ENCODE assay signal across 8 cellular contexts in genomic region chr20:834151-834747, GRCh38. TPM values are rescaled to one million over a fixed set of nuclear protein-coding genes. Genes with fewer than 3 reads are reported as not detected.
DNase-seq lines count a peak whose midpoint lies in the region; ATAC-seq and TF ChIP-seq lines count a peak whose summit lies in the region.

No MANE protein-coding gene starts in this region.

- no peak overlapping the region for H3K23ac ChIP-seq in mesendoderm (ENCODE audit: low read length)

- H3K4me3 Mint-ChIP-seq in CD4-positive, CD25-positive, alpha-beta regulatory T cell, result peak overlapping the region; percentile 91 to 96 (median 93)

- H3K4me1 ChIP-seq in CD4-positive, CD25-positive, alpha-beta regulatory T cell (ENCODE audit: control insufficient read depth, insufficient read depth, low read length, poor library complexity, severe bottlenecking), result peaks cover 51% of the 10 kb centered on the region
- H3K4me1 ChIP-seq in breast epithelium (peaks cover 0 to 7% of the 10 kb centered on the region in 2 donors), mesendoderm (ENCODE audit: control insufficient read depth, low read depth, low read length) (peaks cover 2% of the 10 kb centered on the region)

- H3K4ac ChIP-seq in mesendoderm (ENCODE audit: low read depth, low read length), result no peak overlapping the region

- H4K5ac ChIP-seq in mesendoderm (ENCODE audit: low read length), result no peak overlapping the region

- no peaks in the 10 kb centered on the region for H3K9me3 ChIP-seq in CD4-positive, CD25-positive, alpha-beta regulatory T cell (ENCODE audit: control insufficient read depth in 2 of 2, low read length in 2 of 2)
- H3K9me3 ChIP-seq in breast epithelium, result peaks cover 5 to 7% of the 10 kb centered on the region in 2 donors

- H3K36me3 ChIP-seq in CD4-positive, CD25-positive, alpha-beta regulatory T cell (ENCODE audit: control insufficient read depth, insufficient read depth, low read length), result peaks cover 4% of the 10 kb centered on the region
- H3K36me3 ChIP-seq in breast epithelium, result no peaks in the 10 kb centered on the region
- H3K36me3 ChIP-seq in mesendoderm (ENCODE audit: control insufficient read depth, insufficient read depth, low read length), result no peaks in the 10 kb centered on the region

- peak overlapping the region in 2 of 3 donors; percentile 91 to 93 for H3K27ac Mint-ChIP-seq in CD4-positive, CD25-positive, alpha-beta regulatory T cell

- peak overlapping the region; percentile 80 for H3K4me3 ChIP-seq in CD4-positive, CD25-positive, alpha-beta regulatory T cell (ENCODE audit: low read depth, low read length)
- peak overlapping the region; percentile 69 to 92 (median 92) for H3K4me3 ChIP-seq in breast epithelium
- H3K4me3 ChIP-seq in mesendoderm (ENCODE audit: low read length), result peak overlapping the region; percentile 47

- no peaks in the 10 kb centered on the region for H3K27me3 ChIP-seq in CD4-positive, CD25-positive, alpha-beta regulatory T cell (ENCODE audit: control insufficient read depth, insufficient read depth, low read length)
- H3K27me3 ChIP-seq in breast epithelium, result no peaks in the 10 kb centered on the region
- no peaks in the 10 kb centered on the region for H3K27me3 ChIP-seq in mesendoderm (ENCODE audit: insufficient read depth, low read length, poor library complexity)

- TF ChIP-seq CTCF in breast epithelium (IDR thresholded peaks at IDR 0.05), result no peak

- H2BK15ac ChIP-seq in mesendoderm (replicated peaks; ENCODE audit: low read depth), result no peak overlapping the region

- no peaks in the 10 kb centered on the region for H3K79me1 ChIP-seq in mesendoderm (ENCODE audit: low read length)

- H3K27me3 Mint-ChIP-seq in CD4-positive, CD25-positive, alpha-beta regulatory T cell, result no peaks in the 10 kb centered on the region

- H2AK5ac ChIP-seq in mesendoderm (ENCODE audit: low read length), result no peak overlapping the region

- intact Hi-C loops in breast epithelium (cut with DNase I; ENCODE audit: low total_unique reads), result no loop called here

- H3K9me3 Mint-ChIP-seq in CD4-positive, CD25-positive, alpha-beta regulatory T cell, result no peaks in the 10 kb centered on the region

- peak overlapping the region; percentile 94 for H3K27ac ChIP-seq in CD4-positive, CD25-positive, alpha-beta regulatory T cell (ENCODE audit: insufficient read depth, low read length, poor library complexity, severe bottlenecking)
- H3K27ac ChIP-seq in breast epithelium (peak overlapping the region; percentile 85), mesendoderm (ENCODE audit: low read depth, low read length) (no peak overlapping the region)

- no peak overlapping the region for H2BK5ac ChIP-seq in mesendoderm (ENCODE audit: low read length)

- H2BK120ac ChIP-seq in mesendoderm (ENCODE audit: low read depth, low read length), result no peak overlapping the region

- peak in 1 of 2 donors; percentile 3 for ATAC-seq in CD4-positive, CD25-positive, alpha-beta regulatory T cell (ENCODE audit: low read depth in 2 of 2)
- ATAC-seq in HG03432 (IDR thresholded peaks at IDR 0.05; ENCODE audit: unreplicated experiment) (peak; percentile 9), HG03342 (IDR thresholded peaks at IDR 0.05; ENCODE audit: unreplicated experiment) (no peak)

- H3K79me2 ChIP-seq in mesendoderm (ENCODE audit: control insufficient read depth, insufficient read depth, low read length), result no peaks in the 10 kb centered on the region

- no peak overlapping the region for H3K18ac ChIP-seq in mesendoderm (ENCODE audit: low read length)

- H3K36me3 Mint-ChIP-seq in CD4-positive, CD25-positive, alpha-beta regulatory T cell, result peaks cover 8% of the 10 kb centered on the region

- H3K9ac ChIP-seq in mesendoderm (ENCODE audit: low read length), result peak overlapping the region; percentile 81

- peaks cover 12 to 62% (median 44%) of the 10 kb centered on the region in 4 donors for H3K4me1 Mint-ChIP-seq in CD4-positive, CD25-positive, alpha-beta regulatory T cell

- no peak overlapping the region for H4K8ac ChIP-seq in mesendoderm (ENCODE audit: low read depth, low read length)

- H3K4me2 ChIP-seq in mesendoderm (ENCODE audit: low read length), result peak overlapping the region; percentile 86

- no CpG with 5 or more reads among the region's 18 CpGs for WGBS in mesendoderm (ENCODE audit: extremely low coverage, insufficient coverage, low lambda C conversion rate)

- peak overlapping the region; percentile 94 for H3K56ac ChIP-seq in mesendoderm (ENCODE audit: low read length)

- no peak for TF ChIP-seq POLR2A in breast epithelium (IDR thresholded peaks at IDR 0.05)

- no peak for DNase-seq in CD4-positive, CD25-positive, alpha-beta regulatory T cell
- DNase-seq in breast epithelium (ENCODE audit: low spot score in 2 of 2) (no peak), mesendoderm (no peak), SKM-1 (lab: John Stamatoyannopoulos, UW; ENCODE audit: unreplicated experiment) (no peak), COR-L47 (lab: John Stamatoyannopoulos, UW) (no peak)
- DNase-seq in activated effector memory CD4-positive, alpha-beta T cell treated with anti-CD3 and anti-CD28 coated beads, Interleukin-2, amount 50 U/mL, for 16 hours, result no peak

RNA-seq across cellular contexts. Expression of gene FAM110A, which starts 0.7 kb away (rescaled TPM):
- 27.5 TPM for total RNA-seq in CD4-positive, CD25-positive, alpha-beta regulatory T cell
- polyA plus RNA-seq in CD4-positive, CD25-positive, alpha-beta regulatory T cell, result 10 to 100 TPM; 24.6 to 36.5 (median 31.7) TPM
- total RNA-seq in breast epithelium, result 10 to 100 TPM in 1 of 3 donors, 1 to 10 TPM in 2; 4.0 to 18.9 (median 8.2) TPM
- polyA plus RNA-seq in mesendoderm (2013, experiment 1 of 2), result 7.2 TPM
- 7.3 TPM for polyA plus RNA-seq in mesendoderm (2013, experiment 2 of 2)
